11 cellular contexts compared by ENCODE assay signal in the genomic region with DNA sequence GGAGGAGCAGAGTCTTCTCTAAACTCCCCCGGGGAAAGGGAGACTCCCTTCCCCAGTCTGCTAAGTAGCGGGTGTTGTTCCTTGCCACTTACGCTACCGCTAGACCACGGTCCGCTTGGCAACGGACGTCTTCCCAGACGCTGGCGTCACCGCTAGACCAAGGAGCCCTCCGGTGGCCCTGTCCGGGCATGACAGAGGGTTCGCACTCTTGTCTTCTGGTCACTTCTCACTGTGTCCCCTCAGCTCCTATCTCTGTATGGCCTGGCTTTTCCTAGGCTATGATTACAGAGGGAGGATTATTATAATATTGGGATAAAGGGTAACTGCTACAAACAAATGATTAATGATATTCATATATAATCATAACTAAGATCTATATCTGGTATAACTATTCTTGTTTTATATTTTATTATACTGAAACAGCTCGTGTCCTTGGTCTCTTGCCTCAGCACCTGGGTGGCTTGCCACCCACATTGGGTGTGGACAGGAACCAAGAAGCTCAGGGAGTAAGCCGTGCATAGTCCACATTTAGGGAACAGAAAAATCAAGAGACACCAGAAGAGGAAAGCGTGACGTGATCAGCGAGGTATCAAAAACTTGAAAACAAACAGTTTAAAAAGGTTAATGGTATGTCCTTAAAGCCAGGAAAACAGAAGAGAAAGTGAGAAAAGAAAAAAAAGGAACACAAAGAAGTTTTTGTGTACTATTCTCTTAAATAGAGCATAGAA. TPM values are rescaled to one million over a fixed set of nuclear protein-coding genes. Genes with fewer than 3 reads are reported as not detected.
DNase-seq lines count a peak whose midpoint lies in the region; ATAC-seq, FAIRE-seq and TF ChIP-seq lines count a peak whose summit lies in the region.
"Not testable (repeated sequence)": the region's sequence is repeated elsewhere in the genome, so short reads cannot be mapped to it uniquely, and the experiment has no call there.
"Had no signal": no experiment of that assay in that cellular context is flagged by ENCODE, and none has a peak within 500 bp of the region (broad histone marks: within the 10 kb centered on the region; RNA-seq: fewer than 3 reads in every experiment).

No MANE protein-coding gene starts in this region.

- not testable (repeated sequence) for H4K20me1 ChIP-seq in H1 (replicated peaks in 1 of 2; ENCODE audit: control insufficient read depth in 1 of 2, insufficient read depth in 2 of 2, low read length in 2 of 2)

- H2BK5ac ChIP-seq in H1 (ENCODE audit: low read depth, low read length), result not testable (repeated sequence)

- H3K27me3 ChIP-seq in H1 (replicated peaks in 1 of 4; ENCODE audit: control insufficient read depth in 3 of 4, extremely low read depth in 1 of 4, insufficient read depth in 3 of 4, low read length in 3 of 4), result not testable (repeated sequence)

- H4K5ac ChIP-seq in H1 (ENCODE audit: insufficient read length, low read depth, low read length), result not testable (repeated sequence)

- TF ChIP-seq EP300 in H1 (IDR thresholded peaks at IDR 0.05; ENCODE audit: borderline replicate concordance in 1 of 2, low read depth in 2 of 2, low read length in 2 of 2), result not testable (repeated sequence)

- H3K4me3 Mint-ChIP-seq in activated B cell treated with CpG ODN at 0.5 μM for 24 hours, result peak overlapping the region; percentile 17
- peak overlapping the region; percentile 3 for H3K4me3 Mint-ChIP-seq in nephron progenitor cell
- not testable (repeated sequence) for H3K4me3 Mint-ChIP-seq in type B pancreatic cell

- 82% methylated on average over 15 of the region's 19 CpGs; no CpG with 5 or more reads in 1 of the 2 experiments for WGBS in H1 (ENCODE audit: extremely low coverage in 1 of 2, insufficient coverage in 1 of 2, insufficient read length in 1 of 2, insufficient replicate concordance in 2 of 2, low coverage in 1 of 2, low lambda C conversion rate in 2 of 2, missing lambda C conversion rate in 1 of 2), 2 experiments

- not testable (repeated sequence) for H3K4ac ChIP-seq in H1 (replicated peaks; ENCODE audit: insufficient read length, low read depth, low read length)

- not testable (repeated sequence) for H3K14ac ChIP-seq in H1 (ENCODE audit: insufficient read length)

- DNase-seq in MV-4-11 (lab: John Stamatoyannopoulos, UW) (peak; percentile 49), OCI-M1 (lab: John Stamatoyannopoulos, UW) (peak; percentile 43), H1 (ENCODE audit: low read depth in 1 of 2, low spot score in 2 of 2) (peak in 1 of 2 experiments; percentile 55)
- not testable (repeated sequence) for DNase-seq in activated B cell treated with CpG ODN at 0.5 μM for 24 hours; nephron progenitor cell; type B pancreatic cell (ENCODE audit: extremely low spot score, unreplicated experiment)

- H3K79me1 ChIP-seq in H1 (ENCODE audit: low read depth, low read length), result not testable (repeated sequence)

- H3K27me3 Mint-ChIP-seq in activated B cell treated with CpG ODN at 0.5 μM for 24 hours; nephron progenitor cell (ENCODE audit: low read depth, poor library complexity); type B pancreatic cell: not testable (repeated sequence)

- H3K56ac ChIP-seq in H1 (replicated peaks; ENCODE audit: insufficient read length, low read depth, low read length), result not testable (repeated sequence)

- not testable (repeated sequence) for H3K9me3 ChIP-seq in H1 (ENCODE audit: insufficient read depth in 2 of 2, low read depth in 1 of 2, low read length in 1 of 2)

- not testable (repeated sequence) for H4K91ac ChIP-seq in H1 (replicated peaks; ENCODE audit: insufficient read length, low read length)

- H3K23ac ChIP-seq in H1 (ENCODE audit: insufficient read length), result not testable (repeated sequence)

- intact Hi-C loops in activated B cell treated with CpG ODN at 0.5 μM for 24 hours (cut with micrococcal nuclease), result not testable (repeated sequence)

- not testable (repeated sequence) for H3K4me3 ChIP-seq in H1 (ENCODE audit: extremely low read depth in 1 of 4, insufficient read depth in 2 of 4, low read depth in 3 of 4, low read length in 4 of 4)

- not testable (repeated sequence) for H3K18ac ChIP-seq in H1 (ENCODE audit: extremely low read depth, low read length)

- not testable (repeated sequence) for H2BK120ac ChIP-seq in H1 (replicated peaks; ENCODE audit: low read depth, low read length)

- not testable (repeated sequence) for H3K4me1 ChIP-seq in H1 (replicated peaks in 1 of 4; ENCODE audit: control insufficient read depth in 3 of 4, insufficient read depth in 4 of 4, low read length in 3 of 4)

- peaks cover 14% of the 10 kb centered on the region for H3K9me3 Mint-ChIP-seq in activated B cell treated with CpG ODN at 0.5 μM for 24 hours
- H3K9me3 Mint-ChIP-seq in nephron progenitor cell, result peaks cover 46% of the 10 kb centered on the region
- H3K9me3 Mint-ChIP-seq in type B pancreatic cell, result not testable (repeated sequence)

- CTCF ChIA-PET in activated B cell treated with CpG ODN at 0.5 μM for 24 hours (lab: Charles Lee), result not testable (repeated sequence)
- CTCF ChIA-PET in H1 (lab: Charles Lee; ENCODE audit: partially characterized antibody), result interaction anchor here (0.7 to 2.3 kb wide), 6 partner anchors 10 to 277 kb away, joined by 3 to 15 read pairs (median 6); no protein-coding TSS in a partner anchor

- POLR2A ChIA-PET in activated B cell treated with CpG ODN at 0.5 μM for 24 hours (lab: Charles Lee), result interaction anchor here (0.6 kb wide), 1 partner anchor 1005 kb away, joined by 4 read pairs; no protein-coding TSS in a partner anchor
- POLR2A ChIA-PET in H1 (lab: Charles Lee; ENCODE audit: partially characterized antibody), result not testable (repeated sequence)

- peak; percentile 84 for FAIRE-seq in H1 (lab: Jason Lieb, UNC)

- H2BK15ac ChIP-seq in H1 (ENCODE audit: low read length), result not testable (repeated sequence)

- not testable (repeated sequence) for H3K79me2 ChIP-seq in H1 (ENCODE audit: control insufficient read depth in 1 of 2, insufficient read depth in 2 of 2, low read length in 2 of 2)

- H2BK12ac ChIP-seq in H1 (ENCODE audit: low read depth, low read length), result not testable (repeated sequence)

- H3K4me1 Mint-ChIP-seq in activated B cell treated with CpG ODN at 0.5 μM for 24 hours, result peaks cover 20% of the 10 kb centered on the region
- not testable (repeated sequence) for H3K4me1 Mint-ChIP-seq in nephron progenitor cell; type B pancreatic cell (ENCODE audit: unreplicated experiment)

- TF ChIP-seq RAD21 in H1 (IDR thresholded peaks at IDR 0.05 in 1 of 2, conservative IDR thresholded peaks at IDR 0.05 in 1 of 2; ENCODE audit: low read depth in 2 of 2, low read length in 2 of 2), result peak; percentile 27 to 31; a peak in 2 of 4 replicates

- TF ChIP-seq CTCF in C4-2B (conservative IDR thresholded peaks at IDR 0.05) (peak; percentile 32), GM12872 (IDR thresholded peaks at IDR 0.05; ENCODE audit: insufficient read depth, low read depth, low read length) (0 out of 3 replicates have a peak, but pooled peaks have one; percentile 7), H1 (IDR thresholded peaks at IDR 0.05; ENCODE audit: control extremely low read depth in 1 of 3, insufficient read depth in 1 of 3, low read depth in 1 of 3, low read length in 3 of 3) (peak in 2 of 3 experiments; percentile 1 to 29; a peak in 2 of 4 replicates), type B pancreatic cell (conservative IDR thresholded peaks at IDR 0.05) (peak; percentile 42)
- TF ChIP-seq CTCF in activated B cell treated with CpG ODN at 0.5 μM for 24 hours (IDR thresholded peaks at IDR 0.05); nephron progenitor cell (IDR thresholded peaks at IDR 0.05): not testable (repeated sequence)

- H3K4me2 ChIP-seq in H1 (ENCODE audit: insufficient read depth in 1 of 2, low read depth in 2 of 2, low read length in 2 of 2), result not testable (repeated sequence)

- peak; percentile 71 for ATAC-seq in activated B cell treated with CpG ODN at 0.5 μM for 24 hours (ENCODE audit: low read depth)

- not testable (repeated sequence) for H4K8ac ChIP-seq in H1 (ENCODE audit: extremely low read depth, insufficient read depth, low read length)

- TF ChIP-seq POLR2A in H1 (IDR thresholded peaks at IDR 0.05; ENCODE audit: control extremely low read depth in 1 of 2, low read depth in 2 of 2, low read length in 2 of 2), result not testable (repeated sequence)

- H3K36me3 Mint-ChIP-seq in activated B cell treated with CpG ODN at 0.5 μM for 24 hours (ENCODE audit: low read depth) (peaks cover 49% of the 10 kb centered on the region), nephron progenitor cell (ENCODE audit: low read depth) (peaks cover 57% of the 10 kb centered on the region), type B pancreatic cell (peaks cover 15% of the 10 kb centered on the region)

- not testable (repeated sequence) for H3K23me2 ChIP-seq in H1 (ENCODE audit: low read depth, low read length)

- not testable (repeated sequence) for H3K27ac ChIP-seq in C4-2B; H1 (ENCODE audit: low read depth, low read length)

- H2AFZ ChIP-seq in H1 (ENCODE audit: low read length), result not testable (repeated sequence)

- H2AK5ac ChIP-seq in H1 (ENCODE audit: low read depth, low read length), result not testable (repeated sequence)

- H2BK20ac ChIP-seq in H1 (ENCODE audit: low read length), result not testable (repeated sequence)

- H3K27ac Mint-ChIP-seq in activated B cell treated with CpG ODN at 0.5 μM for 24 hours, result peak overlapping the region; percentile 74
- not testable (repeated sequence) for H3K27ac Mint-ChIP-seq in nephron progenitor cell, type B pancreatic cell

- not testable (repeated sequence) for H3K9ac ChIP-seq in H1 (replicated peaks in 1 of 4; ENCODE audit: extremely low read depth in 1 of 4, low read depth in 3 of 4, low read length in 3 of 4)

- H3K36me3 ChIP-seq in H1 (ENCODE audit: control insufficient read depth in 2 of 4, insufficient read depth in 4 of 4, low read length in 3 of 4), result not testable (repeated sequence)

RNA-seq across cellular contexts. Expression of a gene that starts 7.8 kb away (rescaled TPM):
- total RNA-seq in activated B cell treated with CpG ODN at 0.5 μM for 24 hours (5.8 and 7.1 TPM in 2 replicates), type B pancreatic cell (ENCODE audit: low replicate concordance) (5.0 and 7.2 TPM in 2 replicates)
- total RNA-seq in H1 (2021; fragmentation: NEBNext Ultra II Directional; extraction: Animal tissue kit (Norgen Biotek cat#: 25700)), result 3.7 and 6.4 TPM in 2 replicates
- polyA plus RNA-seq in H1 (2011; rRNA removed), result 2.4 and 2.8 TPM in 2 replicates
- 5.4 TPM for polyA plus RNA-seq in H1 (2011; cell fraction: cytosol; rRNA removed)
- 3.1 TPM for polyA plus RNA-seq in H1 (2011; cell fraction: nucleus; rRNA removed)
- polyA plus RNA-seq in H1 (2012, experiment 1 of 2), result 2.7 to 3.8 TPM (median 3.3 TPM) in 4 replicates
- polyA plus RNA-seq in H1 (2012, experiment 2 of 2), result 2.7 TPM
- polyA plus RNA-seq in H1 (2013, experiment 1 of 2), result 3.2 TPM
- polyA plus RNA-seq in H1 (2013, experiment 2 of 2), result 2.6 TPM
- polyA minus RNA-seq in H1 (2011; rRNA and poly(A)+ RNA removed), result 8.4 and 11.7 TPM in 2 replicates
- 1.9 TPM for polyA minus RNA-seq in H1 (2011; cell fraction: cytosol; rRNA and poly(A)+ RNA removed)
- 9.1 TPM for polyA minus RNA-seq in H1 (2011; cell fraction: nucleus; rRNA and poly(A)+ RNA removed)
- total RNA-seq: A172, Calu3, G401 had no signal

RNA-seq across cellular contexts. Expression of a gene that starts 26.5 kb away (rescaled TPM):
- total RNA-seq in activated B cell treated with CpG ODN at 0.5 μM for 24 hours (17.7 and 19.9 TPM in 2 replicates), type B pancreatic cell (ENCODE audit: low replicate concordance) (14.6 and 15.8 TPM in 2 replicates)
- total RNA-seq in H1 (2021; fragmentation: NEBNext Ultra II Directional; extraction: Animal tissue kit (Norgen Biotek cat#: 25700)), result 14.6 and 15.0 TPM in 2 replicates
- 1.4 and 3.0 TPM in 2 replicates for polyA plus RNA-seq in H1 (2011; rRNA removed)
- polyA plus RNA-seq in H1 (2011; cell fraction: cytosol; rRNA removed), result 3.8 TPM
- polyA plus RNA-seq in H1 (2011; cell fraction: nucleus; rRNA removed), result 3.2 TPM
- 4.8 to 8.2 TPM (median 5.7 TPM) in 4 replicates for polyA plus RNA-seq in H1 (2012, experiment 1 of 2)
- polyA plus RNA-seq in H1 (2012, experiment 2 of 2), result 0.87 TPM
- 6.7 TPM for polyA plus RNA-seq in H1 (2013, experiment 1 of 2)
- 6.7 TPM for polyA plus RNA-seq in H1 (2013, experiment 2 of 2)
- 11.1 and 20.3 TPM in 2 replicates for polyA minus RNA-seq in H1 (2011; rRNA and poly(A)+ RNA removed)
- polyA minus RNA-seq in H1 (2011; cell fraction: cytosol; rRNA and poly(A)+ RNA removed), result 8.5 TPM
- polyA minus RNA-seq in H1 (2011; cell fraction: nucleus; rRNA and poly(A)+ RNA removed), result 25.2 TPM
- total RNA-seq: Calu3 had no signal

RNA-seq across cellular contexts. Expression of a gene that starts 52.6 kb away (rescaled TPM):
- total RNA-seq in activated B cell treated with CpG ODN at 0.5 μM for 24 hours (2.7 and 5.8 TPM in 2 replicates), type B pancreatic cell (ENCODE audit: low replicate concordance) (15.5 and 15.6 TPM in 2 replicates)
- total RNA-seq in H1 (2021; fragmentation: NEBNext Ultra II Directional; extraction: Animal tissue kit (Norgen Biotek cat#: 25700)), result 9.3 and 9.7 TPM in 2 replicates
- polyA plus RNA-seq in H1 (2011; rRNA removed), result 3.8 and 5.8 TPM in 2 replicates
- 6.8 TPM for polyA plus RNA-seq in H1 (2011; cell fraction: cytosol; rRNA removed)
- polyA plus RNA-seq in H1 (2011; cell fraction: nucleus; rRNA removed), result 5.3 TPM
- 4.9 to 8.6 TPM (median 6.5 TPM) in 4 replicates for polyA plus RNA-seq in H1 (2012, experiment 1 of 2)
- 0.20 TPM for polyA plus RNA-seq in H1 (2012, experiment 2 of 2)
- polyA plus RNA-seq in H1 (2013, experiment 1 of 2), result 8.7 TPM
- 8.7 TPM for polyA plus RNA-seq in H1 (2013, experiment 2 of 2)
- polyA minus RNA-seq in H1 (2011; rRNA and poly(A)+ RNA removed), result 19.2 and 20.2 TPM in 2 replicates
- 8.2 TPM for polyA minus RNA-seq in H1 (2011; cell fraction: cytosol; rRNA and poly(A)+ RNA removed)
- 13.2 TPM for polyA minus RNA-seq in H1 (2011; cell fraction: nucleus; rRNA and poly(A)+ RNA removed)
- total RNA-seq: Calu3 had no signal
